ENCODE assay signal across 26 cellular contexts in the genomic region with DNA sequence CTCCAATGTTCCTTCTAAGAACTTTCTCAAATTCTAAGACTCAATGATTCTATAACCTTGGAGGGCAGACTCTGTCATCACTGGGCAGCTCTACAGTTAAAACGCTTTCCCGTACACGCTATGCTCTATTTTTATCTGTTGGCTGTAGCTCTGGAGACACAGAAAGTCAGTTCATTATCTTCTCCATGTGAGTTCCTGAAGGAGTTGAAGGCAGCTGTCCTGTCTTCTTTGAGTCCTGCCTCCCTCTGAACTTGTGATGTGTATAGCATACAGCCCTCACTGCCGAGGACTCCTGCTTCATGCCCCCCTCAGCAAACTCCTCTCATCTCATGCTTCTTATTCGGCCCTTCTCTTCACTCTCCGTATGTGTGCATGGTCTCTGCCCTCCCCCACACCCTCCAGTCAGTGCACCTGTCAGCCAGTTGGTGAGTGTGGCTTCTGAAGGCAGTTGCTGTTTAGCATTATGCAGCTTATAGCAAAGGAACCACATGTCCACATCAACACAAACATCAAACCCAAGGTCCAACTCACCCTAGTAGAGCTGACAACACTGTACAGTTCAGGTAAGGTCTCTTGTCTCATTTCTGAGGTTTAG.
A peak's percentile ranks its signal among the peaks of the same experiment; 100 is the strongest.
DNase-seq lines count a peak whose midpoint lies in the region; ATAC-seq lines count a peak whose summit lies in the region.
"Had no signal": no experiment of that assay in that cellular context is flagged by ENCODE, and none has a peak within 500 bp of the region (broad histone marks: within the 10 kb centered on the region; RNA-seq: fewer than 3 reads in every experiment).

No MANE protein-coding gene starts in this region.

- H3K79me2 ChIP-seq in GM23248 (ENCODE audit: insufficient read depth): no peaks in the 10 kb centered on the region

- H3K27ac Mint-ChIP-seq in stimulated activated naive CD8-positive, alpha-beta T cell treated with anti-CD3 and anti-CD28 coated beads, Interleukin-15, amount 100 ng/mL, for 72 hours: peak overlapping the region; percentile 63 to 64
- H3K27ac Mint-ChIP-seq: B cell; CD8-positive, alpha-beta T cell had no signal

- H3K9me3 Mint-ChIP-seq in stimulated activated naive CD8-positive, alpha-beta T cell treated with anti-CD3 and anti-CD28 coated beads, Interleukin-15, amount 100 ng/mL, for 72 hours: no peaks in the 10 kb centered on the region
- H3K9me3 Mint-ChIP-seq: CD8-positive, alpha-beta T cell had no signal

- H3K9me2 ChIP-seq in GM23248 (ENCODE audit: insufficient read depth): no peaks in the 10 kb centered on the region

- H2BK15ac ChIP-seq in neuronal stem cell (ENCODE audit: low read length): no peak overlapping the region

- H3K4me3 ChIP-seq in neuronal stem cell (ENCODE audit: low read length in 2 of 2) (no peak overlapping the region), GM23248 (no peak overlapping the region)
- H3K4me3 ChIP-seq: GM12878 had no signal

- H3K36me3 ChIP-seq in neuronal stem cell (replicated peaks in 1 of 2; ENCODE audit: control insufficient read depth in 2 of 2, insufficient read depth in 2 of 2, low read length in 2 of 2) (peaks cover 0 to 1% of the 10 kb centered on the region in 2 donors), GM23248 (ENCODE audit: low read depth) (no peaks in the 10 kb centered on the region)

- H4K8ac ChIP-seq in neuronal stem cell (ENCODE audit: low read depth, low read length): no peak overlapping the region

- H3K4me1 Mint-ChIP-seq in stimulated activated naive CD8-positive, alpha-beta T cell treated with anti-CD3 and anti-CD28 coated beads, Interleukin-15, amount 100 ng/mL, for 72 hours: no peaks in the 10 kb centered on the region
- H3K4me1 Mint-ChIP-seq: B cell had no signal

- peak overlapping the region; percentile 30 for H2AK5ac ChIP-seq in neuronal stem cell (ENCODE audit: low read depth, low read length)

- no peak overlapping the region for H3K9ac ChIP-seq in neuronal stem cell (ENCODE audit: low read depth, low read length, poor library complexity)
- no peak overlapping the region for H3K9ac ChIP-seq in GM23248
- H3K9ac ChIP-seq: KMS-11 had no signal

- H3K27me3 ChIP-seq in neuronal stem cell (ENCODE audit: control insufficient read depth in 3 of 3, insufficient read depth in 3 of 3, low read depth in 1 of 3, low read length in 3 of 3) (no peaks in the 10 kb centered on the region), GM23248 (replicated peaks; ENCODE audit: insufficient read depth) (no peaks in the 10 kb centered on the region)

- peaks cover 8% of the 10 kb centered on the region for H3K27me3 Mint-ChIP-seq in stimulated activated naive CD8-positive, alpha-beta T cell treated with anti-CD3 and anti-CD28 coated beads, Interleukin-15, amount 100 ng/mL, for 72 hours
- H3K27me3 Mint-ChIP-seq: B cell had no signal

- no peak overlapping the region for H4K91ac ChIP-seq in neuronal stem cell (ENCODE audit: low read depth, low read length, poor library complexity)

- H3K4me1 ChIP-seq in neuronal stem cell (ENCODE audit: control insufficient read depth in 2 of 2, insufficient read depth in 1 of 2, low read depth in 1 of 2, low read length in 2 of 2) (peaks cover 0 to 8% of the 10 kb centered on the region in 2 donors), GM23248 (ENCODE audit: insufficient read depth) (no peaks in the 10 kb centered on the region)
- H3K4me1 ChIP-seq: Caco-2 had no signal

- no peaks in the 10 kb centered on the region for H3K79me1 ChIP-seq in neuronal stem cell (ENCODE audit: low read depth, low read length)

- H2AFZ ChIP-seq in neuronal stem cell (ENCODE audit: low read length) (no peak overlapping the region), GM23248 (no peak overlapping the region)

- no peak for ATAC-seq in stimulated activated naive CD8-positive, alpha-beta T cell treated with anti-CD3 and anti-CD28 coated beads, Interleukin-15, amount 100 ng/mL, for 72 hours
- ATAC-seq in stimulated activated naive CD8-positive, alpha-beta T cell treated with anti-CD3 and anti-CD28 coated beads, Interleukin-15, Interleukin-2, amounts not matched to agents 100 U/mL and 50 U/mL, for 24 hours: no peak
- ATAC-seq: CD8-positive, alpha-beta T cell; GM12878; HCT116 had no signal

- H3K4ac ChIP-seq in neuronal stem cell (ENCODE audit: low read length): no peak overlapping the region

- no peaks in the 10 kb centered on the region for H3F3A ChIP-seq in GM23248 (ENCODE audit: insufficient read depth)

- H2BK120ac ChIP-seq in neuronal stem cell (ENCODE audit: low read depth, low read length): no peak overlapping the region

- H3K14ac ChIP-seq in neuronal stem cell (ENCODE audit: low read length): no peak overlapping the region

- DNase-seq in NCI-H2107 treated with DMSO at 0.1 percent for 48 hours (lab: John Stamatoyannopoulos, UW; ENCODE audit: unreplicated experiment) (peak; percentile 9), NCI-H2107 (lab: John Stamatoyannopoulos, UW) (no peak), neuronal stem cell (ENCODE audit: low spot score) (no peak), GM23248 (no peak), NCI-H128 (lab: John Stamatoyannopoulos, UW; ENCODE audit: unreplicated experiment) (no peak)
- DNase-seq in stimulated activated naive CD8-positive, alpha-beta T cell treated with anti-CD3 and anti-CD28 coated beads, Interleukin-15, amount 100 ng/mL, for 72 hours: no peak
- DNase-seq in stimulated activated naive CD8-positive, alpha-beta T cell treated with anti-CD3 and anti-CD28 coated beads, Interleukin-15, Interleukin-2, amounts not matched to agents 100 U/mL and 50 U/mL, for 24 hours: no peak
- no peak for DNase-seq in activated CD8-positive, alpha-beta memory T cell treated with anti-CD3 and anti-CD28 coated beads for 24 hours
- DNase-seq: Caco-2; CD8-positive, alpha-beta T cell; EL; GDM1; IMR-90; NCI-H1048; NCI-H1417 treated with DMSO at 0.1 percent for 48 hours; NCI-H1694 treated with DMSO at 0.1 percent for 48 hours; NCI-H2081; NCI-H2171 treated with DMSO at 0.1 percent for 48 hours; NCI-H345; NCI-H510A treated with DMSO at 0.1 percent for 48 hours had no signal

- H3K4me3 Mint-ChIP-seq in stimulated activated naive CD8-positive, alpha-beta T cell treated with anti-CD3 and anti-CD28 coated beads, Interleukin-15, amount 100 ng/mL, for 72 hours: no peak overlapping the region
- H3K4me3 Mint-ChIP-seq: B cell; CD8-positive, alpha-beta T cell had no signal

- no peak overlapping the region for H2BK5ac ChIP-seq in neuronal stem cell (ENCODE audit: low read length)

- H2BK12ac ChIP-seq in neuronal stem cell (ENCODE audit: low read length): no peak overlapping the region

- no peak overlapping the region for H3K23ac ChIP-seq in neuronal stem cell (ENCODE audit: low read depth, low read length, poor library complexity)

- no peak overlapping the region for H3K27ac ChIP-seq in neuronal stem cell (replicated peaks; ENCODE audit: low read length)
- H3K27ac ChIP-seq in GM23248: no peak overlapping the region
- H3K27ac ChIP-seq: 22Rv1, C4-2B, KMS-11 had no signal

- peaks cover 0 to 4% of the 10 kb centered on the region in 2 donors for H3K9me3 ChIP-seq in neuronal stem cell (replicated peaks in 1 of 2; ENCODE audit: control insufficient read depth in 2 of 2, insufficient read depth in 1 of 2, low read depth in 1 of 2, low read length in 2 of 2)
- no peaks in the 10 kb centered on the region for H3K9me3 ChIP-seq in GM23248 (ENCODE audit: low read depth)
- H3K9me3 ChIP-seq: Caco-2 had no signal

- WGBS in neuronal stem cell (ENCODE audit: extremely low coverage in 2 of 2, insufficient read length in 2 of 2, insufficient replicate concordance in 1 of 2), 2 donors: no CpG with 5 or more reads among the region's 6 CpGs
- 78% methylated on average over 6 of the region's 6 CpGs for WGBS in GM23248 (ENCODE audit: low coverage in 1 of 2, low lambda C conversion rate in 2 of 2, missing lambda C conversion rate in 2 of 2), 2 experiments

- H3K4me2 ChIP-seq in neuronal stem cell (ENCODE audit: insufficient read depth, low read length, poor library complexity, severe bottlenecking): no peak overlapping the region
- H3K4me2 ChIP-seq in GM23248 (ENCODE audit: unreplicated experiment): no peak overlapping the region
- H3K4me2 ChIP-seq: KMS-11 had no signal

- H4K20me1 ChIP-seq in GM23248 (ENCODE audit: insufficient read depth): 0 out of 2 replicates have a peak, but pooled peaks cover 3% of the 10 kb centered on the region

- in situ Hi-C loops in GM23248 (cut with MboI): no loop called here

- no peak overlapping the region for H3K18ac ChIP-seq in neuronal stem cell (ENCODE audit: low read length)
